Comparison of ENCODE assay signal across 8 cellular contexts in the genomic region with DNA sequence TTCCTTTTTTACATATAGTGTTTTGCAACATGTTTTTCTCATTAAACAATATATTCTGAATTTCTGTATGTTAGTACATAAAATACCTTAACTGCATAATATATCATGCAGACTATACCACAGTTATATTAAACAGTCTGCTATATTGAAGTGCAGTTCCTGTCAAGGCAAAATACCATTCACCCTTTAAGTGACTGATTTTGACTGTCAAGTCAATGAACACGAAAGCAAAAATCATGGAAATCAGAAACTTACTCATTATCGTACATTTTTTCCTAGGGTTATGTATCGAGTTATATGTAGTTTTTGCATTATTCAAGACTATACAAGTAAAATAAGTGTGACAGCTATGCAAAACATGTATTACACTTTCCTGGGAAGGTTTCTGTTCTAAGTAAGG.
"Had no signal": no experiment of that assay in that cellular context is flagged by ENCODE, and none has a peak within 500 bp of the region (broad histone marks: within the 10 kb centered on the region; RNA-seq: fewer than 3 reads in every experiment).

No MANE protein-coding gene starts in this region.

- H3K4me2 ChIP-seq: GM23338 had no signal

- DNase-seq: GM23248, GOT3, H7, H9, HCEC 1CT, HFFc6 had no signal

- H3K9me3 ChIP-seq: HAP-1 had no signal

- H3K27ac ChIP-seq: GM23248 had no signal

- H2AFZ ChIP-seq: GM23248, GM23338 had no signal

- H3K36me3 ChIP-seq: HAP-1 had no signal

- H3K9ac ChIP-seq: GM23248 had no signal

- H3K4me3 ChIP-seq: GM23248, GM23338, HAP-1 had no signal
